In the genomic region with DNA sequence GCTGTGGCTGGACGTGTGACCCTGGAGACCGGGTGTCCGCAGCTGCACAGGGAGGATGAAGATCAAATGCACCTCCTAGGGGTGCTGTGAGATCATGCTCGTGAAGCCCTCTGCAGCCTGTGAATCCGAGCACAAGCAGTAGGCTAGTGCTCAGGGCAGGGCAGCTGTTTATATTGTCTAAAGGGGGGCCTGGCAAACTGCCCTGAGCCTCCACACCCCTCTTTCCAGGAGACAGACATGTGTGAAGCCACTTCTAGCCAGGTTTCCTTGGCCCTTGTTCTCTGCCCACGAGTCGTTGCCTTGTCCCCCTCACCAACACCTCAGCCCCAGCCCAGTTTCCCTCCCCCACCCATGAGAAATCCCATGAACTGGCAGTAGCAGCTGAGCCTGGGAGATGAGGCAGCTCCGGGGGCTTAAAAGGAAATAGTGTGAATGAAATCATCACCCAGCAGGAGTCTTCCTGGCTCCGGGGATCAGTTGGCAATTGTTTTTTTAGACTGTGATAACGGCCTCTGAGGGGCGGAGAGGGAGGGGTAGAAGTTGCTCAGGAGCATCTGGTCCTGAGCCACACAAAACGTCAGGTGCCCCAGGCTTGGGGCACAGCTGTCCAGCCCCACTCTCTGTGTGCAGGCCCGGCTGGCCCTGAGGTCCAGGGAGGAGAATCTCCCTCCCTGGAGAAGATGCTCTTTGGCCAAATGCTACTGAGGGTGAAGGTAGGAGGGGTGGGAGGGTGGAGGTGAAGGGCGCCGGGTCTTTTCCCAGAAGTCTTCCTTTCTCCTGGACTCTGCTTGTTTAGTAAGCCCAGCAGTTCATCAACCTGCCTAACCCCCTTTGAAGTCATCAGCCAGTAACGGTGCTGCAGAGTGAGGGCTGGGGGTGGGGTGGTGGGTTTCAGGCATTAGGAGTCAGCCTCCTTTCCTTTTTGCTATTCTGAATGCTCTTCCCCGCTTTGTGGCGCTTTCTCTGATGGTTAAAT, we compare ENCODE assay signal across 13 cellular contexts. TPM values are rescaled to one million over a fixed set of nuclear protein-coding genes. Genes with fewer than 3 reads are reported as not detected.
DNase-seq lines count a peak whose midpoint lies in the region; ATAC-seq and TF ChIP-seq lines count a peak whose summit lies in the region.
"Had no signal": no experiment of that assay in that cellular context is flagged by ENCODE, and none has a peak within 500 bp of the region (broad histone marks: within the 10 kb centered on the region; RNA-seq: fewer than 3 reads in every experiment).

No MANE protein-coding gene starts in this region.

- ATAC-seq in psoas muscle (peak; percentile 61 to 89 (median 72)), GM19351 (IDR thresholded peaks at IDR 0.05; ENCODE audit: unreplicated experiment) (no peak)
- ATAC-seq: K562 had no signal

- 24 to 25% methylated on average over 16 to 18 of the region's 18 CpGs for WGBS in ectodermal cell, 2 experiments
- 21 to 30% (median 22%) methylated on average over 18 of the region's 18 CpGs for WGBS in psoas muscle, 3 donors

- DNase-seq in NCI-H2171 (lab: John Stamatoyannopoulos, UW) (peak; percentile 75), psoas muscle (peak in 1 of 2 donors; percentile 79), NCI-H1436 (lab: John Stamatoyannopoulos, UW) (no peak), 8988T (no peak), HEK293T (ENCODE audit: extremely low spot score) (no peak)
- DNase-seq: activated effector memory CD4-positive, alpha-beta T cell treated with anti-CD3 and anti-CD28 coated beads, Interleukin-2, amount 50 U/mL, for 16 hours; cerebellar nuclear complex; stimulated activated naive CD4-positive, alpha-beta T cell treated with Interleukin-2 at 50 U/mL for 16 hours had no signal

- H3K27ac ChIP-seq in HEK293 (ENCODE audit: extremely low read depth, low read depth, low read length): no peak overlapping the region; the same call in 1 of the 2 replicates
- H3K27ac ChIP-seq in ectodermal cell (ENCODE audit: insufficient read depth, low read depth, low read length, poor library complexity, severe bottlenecking): peak overlapping the region; percentile 48
- peak overlapping the region; percentile 86 for H3K27ac ChIP-seq in psoas muscle

- H3K9me3 ChIP-seq in HEK293 (ENCODE audit: control insufficient read depth, insufficient read depth, low read depth, low read length) (no peaks in the 10 kb centered on the region), ectodermal cell (ENCODE audit: control insufficient read depth, low read length) (no peaks in the 10 kb centered on the region), psoas muscle (no peaks in the 10 kb centered on the region)

- TF ChIP-seq CTCF in HEK293 (tag by site-specific recombination; IDR thresholded peaks at IDR 0.05): no peak
- no peak for TF ChIP-seq CTCF in psoas muscle (IDR thresholded peaks at IDR 0.05)

- CTCF ChIA-PET in HEK293 (lab: Yijun Ruan, JAX) (interaction anchor here (0.6 to 1.0 kb wide), 2 partner anchors 21 to 76 kb away, joined by 3 read pairs; no protein-coding TSS in a partner anchor), HEK293T (lab: Yijun Ruan, JAX) (no interaction called here)

- H3K27me3 ChIP-seq in ectodermal cell (ENCODE audit: control insufficient read depth, insufficient read depth, low read length, poor library complexity, severe bottlenecking): no peaks in the 10 kb centered on the region
- H3K27me3 ChIP-seq in psoas muscle (ENCODE audit: insufficient read depth in 3 of 3, low read length in 2 of 3): no peaks in the 10 kb centered on the region

- H3K4me1 ChIP-seq in HEK293 (ENCODE audit: control insufficient read depth, insufficient read depth, low read length) (peaks cover 8% of the 10 kb centered on the region), ectodermal cell (ENCODE audit: control insufficient read depth, insufficient read depth, low read length) (peaks cover 41% of the 10 kb centered on the region), psoas muscle (peaks cover 18% of the 10 kb centered on the region)

- POLR2A ChIA-PET in HEK293 (lab: Yijun Ruan, JAX): interaction anchor here (1.0 kb wide), 1 partner anchor 166 kb away, joined by 4 read pairs; no protein-coding TSS in a partner anchor
- POLR2A ChIA-PET in HEK293T (lab: Yijun Ruan, JAX): no interaction called here

- H3K4me3 ChIP-seq in HEK293 (ENCODE audit: low read depth, low read length): no peak overlapping the region
- no peak overlapping the region for H3K4me3 ChIP-seq in ectodermal cell (ENCODE audit: insufficient read depth, low read depth, low read length)
- peak overlapping the region; percentile 3 for H3K4me3 ChIP-seq in psoas muscle
- H3K4me3 ChIP-seq: K562 had no signal

- no peaks in the 10 kb centered on the region for H3K36me3 ChIP-seq in HEK293 (ENCODE audit: control insufficient read depth in 2 of 2, insufficient read depth in 1 of 2, low read length in 2 of 2)
- no peaks in the 10 kb centered on the region for H3K36me3 ChIP-seq in ectodermal cell (ENCODE audit: control insufficient read depth, insufficient read depth, low read length)
- H3K36me3 ChIP-seq in psoas muscle (ENCODE audit: insufficient read depth in 1 of 2, low read depth in 1 of 2): no peaks in the 10 kb centered on the region

- intact Hi-C loops in psoas muscle (cut with DNase I): no loop called here

TF ChIP-seq in HEK293, 187 proteins besides CTCF, POLR2A, EP300 and RAD21 (continues in another document):
- TF ChIP-seq ZNF175 (tag by site-specific recombination; IDR thresholded peaks at IDR 0.05): no peak
- no peak for TF ChIP-seq ZNF544 (tag by site-specific recombination; IDR thresholded peaks at IDR 0.05)
- TF ChIP-seq, protein P1, sequence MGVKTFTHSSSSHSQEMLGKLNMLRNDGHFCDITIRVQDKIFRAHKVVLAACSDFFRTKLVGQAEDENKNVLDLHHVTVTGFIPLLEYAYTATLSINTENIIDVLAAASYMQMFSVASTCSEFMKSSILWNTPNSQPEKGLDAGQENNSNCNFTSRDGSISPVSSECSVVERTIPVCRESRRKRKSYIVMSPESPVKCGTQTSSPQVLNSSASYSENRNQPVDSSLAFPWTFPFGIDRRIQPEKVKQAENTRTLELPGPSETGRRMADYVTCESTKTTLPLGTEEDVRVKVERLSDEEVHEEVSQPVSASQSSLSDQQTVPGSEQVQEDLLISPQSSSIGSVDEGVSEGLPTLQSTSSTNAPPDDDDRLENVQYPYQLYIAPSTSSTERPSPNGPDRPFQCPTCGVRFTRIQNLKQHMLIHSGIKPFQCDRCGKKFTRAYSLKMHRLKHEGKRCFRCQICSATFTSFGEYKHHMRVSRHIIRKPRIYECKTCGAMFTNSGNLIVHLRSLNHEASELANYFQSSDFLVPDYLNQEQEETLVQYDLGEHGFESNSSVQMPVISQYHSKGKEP (tag by site-specific recombination; IDR thresholded peaks at IDR 0.05): no peak
- TF ChIP-seq ZIC2 (tag by site-specific recombination; IDR thresholded peaks at IDR 0.05): peak; percentile 85
- TF ChIP-seq, protein P2, sequence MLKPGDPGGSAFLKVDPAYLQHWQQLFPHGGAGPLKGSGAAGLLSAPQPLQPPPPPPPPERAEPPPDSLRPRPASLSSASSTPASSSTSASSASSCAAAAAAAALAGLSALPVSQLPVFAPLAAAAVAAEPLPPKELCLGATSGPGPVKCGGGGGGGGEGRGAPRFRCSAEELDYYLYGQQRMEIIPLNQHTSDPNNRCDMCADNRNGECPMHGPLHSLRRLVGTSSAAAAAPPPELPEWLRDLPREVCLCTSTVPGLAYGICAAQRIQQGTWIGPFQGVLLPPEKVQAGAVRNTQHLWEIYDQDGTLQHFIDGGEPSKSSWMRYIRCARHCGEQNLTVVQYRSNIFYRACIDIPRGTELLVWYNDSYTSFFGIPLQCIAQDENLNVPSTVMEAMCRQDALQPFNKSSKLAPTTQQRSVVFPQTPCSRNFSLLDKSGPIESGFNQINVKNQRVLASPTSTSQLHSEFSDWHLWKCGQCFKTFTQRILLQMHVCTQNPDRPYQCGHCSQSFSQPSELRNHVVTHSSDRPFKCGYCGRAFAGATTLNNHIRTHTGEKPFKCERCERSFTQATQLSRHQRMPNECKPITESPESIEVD (tag by site-specific recombination; IDR thresholded peaks at IDR 0.05): no peak

TF ChIP-seq in HEK293T, 16 proteins besides CTCF, POLR2A, EP300 and RAD21:
- TF ChIP-seq ARNT (IDR thresholded peaks at IDR 0.05) (no peak), ZNF384 (IDR thresholded peaks at IDR 0.05) (no peak), NFRKB (IDR thresholded peaks at IDR 0.05) (no peak), SP1 (IDR thresholded peaks at IDR 0.05) (no peak), CTBP1 (IDR thresholded peaks at IDR 0.05; ENCODE audit: borderline replicate concordance) (no peak), FOXK2 (IDR thresholded peaks at IDR 0.05) (no peak), L3MBTL2 (conservative IDR thresholded peaks at IDR 0.05) (no peak), FOXM1 (IDR thresholded peaks at IDR 0.05; ENCODE audit: borderline replicate concordance) (no peak), FOXA1 (IDR thresholded peaks at IDR 0.05) (no peak), LEF1 (IDR thresholded peaks at IDR 0.05; ENCODE audit: borderline replicate concordance) (no peak), TARDBP (IDR thresholded peaks at IDR 0.05) (no peak), ELF4 (IDR thresholded peaks at IDR 0.05) (no peak), SUZ12 (IDR thresholded peaks at IDR 0.05) (no peak), HDGF (IDR thresholded peaks at IDR 0.05; ENCODE audit: borderline replicate concordance) (no peak), BHLHE40 (IDR thresholded peaks at IDR 0.05; ENCODE audit: borderline replicate concordance) (no peak)
- TF ChIP-seq, protein P3, sequence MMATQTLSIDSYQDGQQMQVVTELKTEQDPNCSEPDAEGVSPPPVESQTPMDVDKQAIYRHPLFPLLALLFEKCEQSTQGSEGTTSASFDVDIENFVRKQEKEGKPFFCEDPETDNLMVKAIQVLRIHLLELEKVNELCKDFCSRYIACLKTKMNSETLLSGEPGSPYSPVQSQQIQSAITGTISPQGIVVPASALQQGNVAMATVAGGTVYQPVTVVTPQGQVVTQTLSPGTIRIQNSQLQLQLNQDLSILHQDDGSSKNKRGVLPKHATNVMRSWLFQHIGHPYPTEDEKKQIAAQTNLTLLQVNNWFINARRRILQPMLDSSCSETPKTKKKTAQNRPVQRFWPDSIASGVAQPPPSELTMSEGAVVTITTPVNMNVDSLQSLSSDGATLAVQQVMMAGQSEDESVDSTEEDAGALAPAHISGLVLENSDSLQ (IDR thresholded peaks at IDR 0.05): no peak

RNA-seq across cellular contexts. Expression of a gene that starts 4.0 kb away (rescaled TPM):
- polyA plus RNA-seq in ectodermal cell (2013, experiment 1 of 4): not detected
- not detected for polyA plus RNA-seq in ectodermal cell (2013, experiment 2 of 4)
- polyA plus RNA-seq in ectodermal cell (2013, experiment 3 of 4): not detected
- polyA plus RNA-seq in ectodermal cell (2013, experiment 4 of 4): not detected
- total RNA-seq in psoas muscle: 10 to 100 TPM in 2 of 4 donors, 1 to 10 TPM in 2; 3.9 to 27.1 (median 8.2) TPM
- polyA plus RNA-seq in psoas muscle: 1 to 10 TPM in 1 of 3 donors, under 1 TPM in 1, not detected in 1; 0.61 to 1.2 TPM
- total RNA-seq: fibroblast of villous mesenchyme, K562 had no signal
